In the genomic region with DNA sequence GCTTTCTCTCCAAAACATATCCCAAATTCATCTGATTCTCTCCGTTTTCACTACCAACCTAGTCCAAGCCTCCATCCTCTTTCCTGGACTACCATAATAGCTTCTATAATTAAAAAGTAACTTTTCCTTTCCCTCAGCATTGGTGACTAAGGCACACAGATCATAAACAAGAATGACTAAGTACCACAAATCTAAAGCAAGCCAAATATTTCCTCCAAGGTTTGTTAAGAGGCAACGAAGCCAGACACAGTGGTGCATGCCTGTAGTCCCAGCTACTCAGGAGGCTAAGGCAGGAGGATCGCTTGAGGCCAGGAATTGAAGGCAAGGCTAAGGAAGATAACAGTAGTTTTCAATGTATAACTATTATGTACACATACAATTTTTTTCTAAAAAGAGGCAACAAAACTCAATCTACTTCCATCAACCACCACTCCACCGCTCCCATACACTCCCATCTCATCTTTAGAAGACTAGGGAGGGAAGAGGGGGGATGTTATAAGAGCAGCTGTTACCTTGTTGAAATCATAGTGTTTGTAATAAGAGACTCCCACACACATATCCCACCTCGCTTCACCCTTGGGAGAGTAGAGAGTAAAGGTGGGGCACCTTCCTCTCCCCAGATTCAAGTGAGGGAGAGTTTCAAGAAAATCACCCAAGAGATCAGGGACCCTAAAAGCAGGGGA, we compare ENCODE assay signal across 1 cellular context.
TF ChIP-seq lines count a peak whose summit lies in the region.

No MANE protein-coding gene starts in this region.

TF ChIP-seq in A549, 52 proteins besides CTCF, POLR2A, EP300 and RAD21:
- TF ChIP-seq FOSL2 (IDR thresholded peaks at IDR 0.05) (no peak), FOSL2 (CRISPR knock-in tag; IDR thresholded peaks at IDR 0.05) (peak; percentile 45), BCL3 (IDR thresholded peaks at IDR 0.05) (0 out of 3 replicates have a peak, but pooled peaks have one; percentile 10)
- TF ChIP-seq, protein P1, sequence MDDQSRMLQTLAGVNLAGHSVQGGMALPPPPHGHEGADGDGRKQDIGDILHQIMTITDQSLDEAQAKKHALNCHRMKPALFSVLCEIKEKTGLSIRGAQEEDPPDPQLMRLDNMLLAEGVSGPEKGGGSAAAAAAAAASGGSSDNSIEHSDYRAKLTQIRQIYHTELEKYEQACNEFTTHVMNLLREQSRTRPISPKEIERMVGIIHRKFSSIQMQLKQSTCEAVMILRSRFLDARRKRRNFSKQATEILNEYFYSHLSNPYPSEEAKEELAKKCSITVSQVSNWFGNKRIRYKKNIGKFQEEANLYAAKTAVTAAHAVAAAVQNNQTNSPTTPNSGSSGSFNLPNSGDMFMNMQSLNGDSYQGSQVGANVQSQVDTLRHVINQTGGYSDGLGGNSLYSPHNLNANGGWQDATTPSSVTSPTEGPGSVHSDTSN (IDR thresholded peaks at IDR 0.05): no peak
